In the genomic region with DNA sequence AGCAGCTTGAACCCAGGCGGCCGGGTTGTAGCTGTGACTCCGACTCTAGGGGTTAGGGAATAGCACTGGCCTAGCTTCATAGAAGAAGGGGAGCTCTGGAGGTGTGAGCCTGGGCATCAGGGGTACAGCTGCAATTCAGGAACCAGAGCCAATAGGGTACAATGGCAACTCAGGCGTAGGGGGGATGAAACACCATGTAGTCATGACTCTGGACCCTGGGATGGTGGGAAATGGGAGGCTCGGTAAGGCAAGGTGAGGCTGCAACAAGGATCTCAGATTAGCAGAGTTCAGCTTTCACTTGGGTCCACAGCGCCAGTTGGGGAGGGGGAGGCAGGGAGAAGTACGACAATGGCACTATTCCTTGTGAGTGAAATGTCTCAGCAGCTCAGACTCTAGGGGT, we compare ENCODE assay signal across 21 cellular contexts.
A peak's percentile ranks its signal among the peaks of the same experiment; 100 is the strongest.
DNase-seq lines count a peak whose midpoint lies in the region; ATAC-seq and TF ChIP-seq lines count a peak whose summit lies in the region.
"Had no signal": no experiment of that assay in that cellular context is flagged by ENCODE, and none has a peak within 500 bp of the region (broad histone marks: within the 10 kb centered on the region; RNA-seq: fewer than 3 reads in every experiment).

No MANE protein-coding gene starts in this region.

- intact Hi-C loops in esophagus muscularis mucosa (cut with DNase I), result no loop called here
- intact Hi-C loops in sigmoid colon (cut with DNase I), result no loop called here

- H3K4me3 ChIP-seq in esophagus muscularis mucosa, result no peak overlapping the region
- H3K4me3 ChIP-seq in sigmoid colon, result no peak overlapping the region
- H3K4me3 ChIP-seq: A549; BLaER1 treated with 17β-estradiol and CSF1 and Interleukin-3, amounts not matched to agents 10 nM and 100 nM had no signal

- no peaks in the 10 kb centered on the region for H3K4me1 ChIP-seq in esophagus muscularis mucosa
- H3K4me1 ChIP-seq in sigmoid colon, result no peaks in the 10 kb centered on the region
- H3K4me1 ChIP-seq: A549; BE2C; BLaER1 treated with 17β-estradiol and CSF1 and Interleukin-3, amounts not matched to agents 10 nM and 100 nM had no signal

- H3K27ac ChIP-seq in esophagus muscularis mucosa (replicated peaks in 1 of 4) (no peak overlapping the region), sigmoid colon (no peak overlapping the region)
- H3K27ac ChIP-seq: A549; BLaER1 treated with 17β-estradiol and CSF1 and Interleukin-3, amounts not matched to agents 10 nM and 100 nM had no signal

- H3K9me3 ChIP-seq in esophagus muscularis mucosa (peaks cover 0 to 41% (median 34%) of the 10 kb centered on the region in 4 donors), sigmoid colon (peaks cover 0 to 18% (median 7%) of the 10 kb centered on the region in 4 donors)

- peak; percentile 0 for DNase-seq in GM03348 (ENCODE audit: low spot score)
- DNase-seq in esophagus muscularis mucosa (ENCODE audit: extremely low spot score), result peak; percentile 74
- peak; percentile 35 for DNase-seq in mesenteric fat pad (ENCODE audit: low spot score)
- peak; percentile 41 for DNase-seq in sigmoid colon
- no peak for DNase-seq in NCI-H1105 (lab: John Stamatoyannopoulos, UW)
- no peak for DNase-seq in stimulated activated CD4-positive, alpha-beta T cell treated with anti-CD3 and anti-CD28 coated beads, Interleukin-4, amount 100 ng/mL, for 24 hours
- DNase-seq: 8988T; ACHN; AML-193; BE2C; CD4-positive, alpha-beta T cell; CD8-positive, alpha-beta memory T cell; DMS 273 treated with DMSO at 0.1 percent for 48 hours; DMS79; EL; GDM1; H7; HCEC 1CT had no signal

- no peak for TF ChIP-seq POLR2A in esophagus muscularis mucosa (IDR thresholded peaks at IDR 0.05; ENCODE audit: low read depth)
- no peak for TF ChIP-seq POLR2A in sigmoid colon (IDR thresholded peaks at IDR 0.05)

- H3K27me3 ChIP-seq in esophagus muscularis mucosa (no peaks in the 10 kb centered on the region), sigmoid colon (no peaks in the 10 kb centered on the region)
- H3K27me3 ChIP-seq: BE2C; BLaER1 treated with 17β-estradiol and CSF1 and Interleukin-3, amounts not matched to agents 10 nM and 100 nM had no signal

- H3K36me3 ChIP-seq in esophagus muscularis mucosa (no peaks in the 10 kb centered on the region), sigmoid colon (no peaks in the 10 kb centered on the region)
- H3K36me3 ChIP-seq: BE2C; BLaER1 treated with 17β-estradiol and CSF1 and Interleukin-3, amounts not matched to agents 10 nM and 100 nM had no signal

- ATAC-seq in GM21423 (IDR thresholded peaks at IDR 0.05; ENCODE audit: unreplicated experiment), result no peak
- ATAC-seq: A549 had no signal

- TF ChIP-seq CTCF in esophagus muscularis mucosa (IDR thresholded peaks at IDR 0.05), result no peak
- TF ChIP-seq CTCF in sigmoid colon (IDR thresholded peaks at IDR 0.05), result no peak

- TF ChIP-seq EP300 in esophagus muscularis mucosa (IDR thresholded peaks at IDR 0.05), result no peak
- no peak for TF ChIP-seq EP300 in sigmoid colon (IDR thresholded peaks at IDR 0.05)

- WGBS in esophagus muscularis mucosa, result 90% methylated on average over 7 of the region's 7 CpGs
- 92 to 93% methylated on average over 7 of the region's 7 CpGs for WGBS in sigmoid colon, 2 donors

Comparison
In these comparisons a context has a peak if more than half of its experiments do, and no peak if none do; other contexts are left out.
1. DNase-seq: peak in GM03348 (single experiment), esophagus muscularis mucosa (single experiment), mesenteric fat pad (single experiment) and sigmoid colon (single experiment); none in NCI-H1105 (single experiment) and stimulated activated CD4-positive, alpha-beta T cell treated with anti-CD3 and anti-CD28 coated beads, Interleukin-4, amount 100 ng/mL, for 24 hours (single experiment).